1 cellular context compared by ENCODE assay signal in the genomic region with DNA sequence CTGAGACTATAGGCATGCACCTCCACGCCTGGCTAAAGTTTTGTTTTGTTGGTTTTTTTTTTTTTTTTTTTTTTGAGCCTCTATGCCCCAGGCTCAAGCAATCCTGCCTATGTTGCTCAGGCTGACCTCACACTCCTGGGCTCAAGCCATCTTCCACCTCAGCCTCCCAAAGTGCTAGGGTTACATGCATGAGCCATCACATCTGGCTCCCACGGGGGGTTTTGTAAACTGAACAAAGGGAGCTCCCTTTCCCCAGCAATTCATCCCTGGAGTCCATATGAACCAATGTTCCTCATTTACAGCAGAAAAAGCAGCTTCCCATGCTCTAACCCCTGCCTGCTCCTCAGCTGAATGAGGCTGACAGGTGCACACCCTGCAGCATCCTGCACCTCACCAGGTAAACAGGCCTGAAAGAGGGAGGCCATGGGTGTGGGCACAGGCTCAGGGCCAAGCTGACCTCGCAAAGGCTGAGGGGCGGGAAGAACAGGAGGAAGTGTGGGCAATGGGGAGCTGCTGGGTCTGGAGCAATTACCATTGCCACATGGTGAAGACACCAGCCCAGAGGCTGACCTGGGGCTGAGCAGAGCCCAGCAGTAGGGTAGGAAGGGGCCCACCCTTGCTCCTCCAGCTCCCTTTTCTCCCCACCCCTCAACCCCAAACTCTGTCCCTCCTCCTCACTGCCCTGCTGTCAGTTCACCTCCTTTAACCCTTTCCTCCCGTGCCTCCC.
TF ChIP-seq lines count a peak whose summit lies in the region.

No MANE protein-coding gene starts in this region.

TF ChIP-seq in WTC11, 78 proteins besides CTCF, POLR2A, EP300 and RAD21 (continued from another document):
- TF ChIP-seq, protein P1, sequence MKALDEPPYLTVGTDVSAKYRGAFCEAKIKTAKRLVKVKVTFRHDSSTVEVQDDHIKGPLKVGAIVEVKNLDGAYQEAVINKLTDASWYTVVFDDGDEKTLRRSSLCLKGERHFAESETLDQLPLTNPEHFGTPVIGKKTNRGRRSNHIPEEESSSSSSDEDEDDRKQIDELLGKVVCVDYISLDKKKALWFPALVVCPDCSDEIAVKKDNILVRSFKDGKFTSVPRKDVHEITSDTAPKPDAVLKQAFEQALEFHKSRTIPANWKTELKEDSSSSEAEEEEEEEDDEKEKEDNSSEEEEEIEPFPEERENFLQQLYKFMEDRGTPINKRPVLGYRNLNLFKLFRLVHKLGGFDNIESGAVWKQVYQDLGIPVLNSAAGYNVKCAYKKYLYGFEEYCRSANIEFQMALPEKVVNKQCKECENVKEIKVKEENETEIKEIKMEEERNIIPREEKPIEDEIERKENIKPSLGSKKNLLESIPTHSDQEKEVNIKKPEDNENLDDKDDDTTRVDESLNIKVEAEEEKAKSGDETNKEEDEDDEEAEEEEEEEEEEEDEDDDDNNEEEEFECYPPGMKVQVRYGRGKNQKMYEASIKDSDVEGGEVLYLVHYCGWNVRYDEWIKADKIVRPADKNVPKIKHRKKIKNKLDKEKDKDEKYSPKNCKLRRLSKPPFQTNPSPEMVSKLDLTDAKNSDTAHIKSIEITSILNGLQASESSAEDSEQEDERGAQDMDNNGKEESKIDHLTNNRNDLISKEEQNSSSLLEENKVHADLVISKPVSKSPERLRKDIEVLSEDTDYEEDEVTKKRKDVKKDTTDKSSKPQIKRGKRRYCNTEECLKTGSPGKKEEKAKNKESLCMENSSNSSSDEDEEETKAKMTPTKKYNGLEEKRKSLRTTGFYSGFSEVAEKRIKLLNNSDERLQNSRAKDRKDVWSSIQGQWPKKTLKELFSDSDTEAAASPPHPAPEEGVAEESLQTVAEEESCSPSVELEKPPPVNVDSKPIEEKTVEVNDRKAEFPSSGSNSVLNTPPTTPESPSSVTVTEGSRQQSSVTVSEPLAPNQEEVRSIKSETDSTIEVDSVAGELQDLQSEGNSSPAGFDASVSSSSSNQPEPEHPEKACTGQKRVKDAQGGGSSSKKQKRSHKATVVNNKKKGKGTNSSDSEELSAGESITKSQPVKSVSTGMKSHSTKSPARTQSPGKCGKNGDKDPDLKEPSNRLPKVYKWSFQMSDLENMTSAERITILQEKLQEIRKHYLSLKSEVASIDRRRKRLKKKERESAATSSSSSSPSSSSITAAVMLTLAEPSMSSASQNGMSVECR (CRISPR knock-in tag; IDR thresholded peaks at IDR 0.05; ENCODE audit: borderline replicate concordance) = no peak
- TF ChIP-seq ZNF232 (CRISPR knock-in tag; IDR thresholded peaks at IDR 0.05) = no peak
